31 cellular contexts compared by ENCODE assay signal in genomic region chr5:12952409-12952808, GRCh38.
DNase-seq lines count a peak whose midpoint lies in the region; ATAC-seq and TF ChIP-seq lines count a peak whose summit lies in the region.
"Had no signal": no experiment of that assay in that cellular context is flagged by ENCODE, and none has a peak within 500 bp of the region (broad histone marks: within the 10 kb centered on the region; RNA-seq: fewer than 3 reads in every experiment).

No MANE protein-coding gene starts in this region.

- H3K9ac ChIP-seq in PC-3 (ENCODE audit: low read length): no peak overlapping the region
- H3K9ac ChIP-seq: BLaER1; BLaER1 treated with 17β-estradiol and CSF1 and Interleukin-3, amounts not matched to agents 10 nM and 100 nM had no signal

- CTCF ChIA-PET in PC-3 (lab: Charles Lee): no interaction called here
- CTCF ChIA-PET in PC-9 (lab: Charles Lee): no interaction called here

- H3F3A ChIP-seq in PC-3 (ENCODE audit: low read length, unreplicated experiment) (no peaks in the 10 kb centered on the region), PC-9 (ENCODE audit: insufficient read depth, low read depth) (peaks cover 5% of the 10 kb centered on the region; the same call in 1 of the 2 replicates)

- no peaks in the 10 kb centered on the region for H3K27me3 ChIP-seq in PC-3 (ENCODE audit: low read length)
- no peaks in the 10 kb centered on the region for H3K27me3 ChIP-seq in PC-9 (ENCODE audit: insufficient read depth, low read depth)
- H3K27me3 ChIP-seq: BE2C; BLaER1; BLaER1 treated with 17β-estradiol and CSF1 and Interleukin-3, amounts not matched to agents 10 nM and 100 nM had no signal

- intact Hi-C loops in PC-3 (cut with micrococcal nuclease) (loop anchor here (5.0 to 10.0 kb wide), 5 partner anchors 80 to 712 kb away; no protein-coding TSS in a partner anchor), PC-9 (cut with micrococcal nuclease; ENCODE audit: unreplicated experiment) (no loop called here)

- H3K9me2 ChIP-seq in PC-3 (replicated peaks; ENCODE audit: low read length): no peaks in the 10 kb centered on the region
- no peaks in the 10 kb centered on the region for H3K9me2 ChIP-seq in PC-9 (ENCODE audit: insufficient read depth)

- ATAC-seq in PC-3: peak; percentile 88
- ATAC-seq: A549; CD8-positive, alpha-beta T cell had no signal

- H3K4me3 ChIP-seq in PC-3 (ENCODE audit: low read length) (0 out of 2 replicates have a peak overlapping the region, but pooled peaks have one; percentile 4), PC-9 (no peak overlapping the region)
- H3K4me3 ChIP-seq: A549; BLaER1; BLaER1 treated with 17β-estradiol and CSF1 and Interleukin-3, amounts not matched to agents 10 nM and 100 nM had no signal

- H4K20me1 ChIP-seq in PC-3 (ENCODE audit: low read length) (no peaks in the 10 kb centered on the region), PC-9 (ENCODE audit: insufficient read depth) (no peaks in the 10 kb centered on the region)
- H4K20me1 ChIP-seq: BLaER1; BLaER1 treated with 17β-estradiol and CSF1 and Interleukin-3, amounts not matched to agents 10 nM and 100 nM had no signal

- no TSS peak for BruUV-seq in PC-3 (replicated peaks; lab: Mats Ljungman, UMichigan)
- BruUV-seq in PC-9 (replicated peaks; lab: Mats Ljungman, UMichigan): no TSS peak

- no peaks in the 10 kb centered on the region for H3K36me3 ChIP-seq in PC-3 (ENCODE audit: low read depth, low read length)
- no peaks in the 10 kb centered on the region for H3K36me3 ChIP-seq in PC-9 (ENCODE audit: low read depth)
- H3K36me3 ChIP-seq: BE2C; BLaER1; BLaER1 treated with 17β-estradiol and CSF1 and Interleukin-3, amounts not matched to agents 10 nM and 100 nM had no signal

- H3K79me2 ChIP-seq in PC-3 (ENCODE audit: low read length): no peaks in the 10 kb centered on the region
- no peaks in the 10 kb centered on the region for H3K79me2 ChIP-seq in PC-9 (ENCODE audit: low read depth)

- H2AFZ ChIP-seq in PC-3 (ENCODE audit: low read length) (no peak overlapping the region; the same call in 1 of the 2 replicates), PC-9 (no peak overlapping the region)

- peak overlapping the region; percentile 36 for H3K27ac ChIP-seq in PC-3 (ENCODE audit: low read length)
- H3K27ac ChIP-seq in PC-9: no peak overlapping the region
- H3K27ac ChIP-seq: 22Rv1; A549; BLaER1; BLaER1 treated with 17β-estradiol and CSF1 and Interleukin-3, amounts not matched to agents 10 nM and 100 nM; C4-2B had no signal

- POLR2A ChIA-PET in PC-3 (lab: Charles Lee; ENCODE audit: unreplicated experiment): no interaction called here
- POLR2A ChIA-PET in PC-9 (lab: Charles Lee; ENCODE audit: unreplicated experiment): no interaction called here

- no peak for TF ChIP-seq CTCF in PC-3 (conservative IDR thresholded peaks at IDR 0.05; ENCODE audit: low read depth, low read length)
- no peak for TF ChIP-seq CTCF in PC-9 (conservative IDR thresholded peaks at IDR 0.05)

- DNase-seq in ELR (ENCODE audit: low read depth) (peak; percentile 22), M059J (ENCODE audit: low read depth) (peak; percentile 17), PC-3 (peak; percentile 77), PC-9 (no peak), DMS 273 treated with DMSO at 0.1 percent for 48 hours (lab: John Stamatoyannopoulos, UW) (no peak), ecto neural progenitor cell (ENCODE audit: low spot score) (no peak), GDM1 (lab: John Stamatoyannopoulos, UW) (no peak), C1 segment of cervical spinal cord (lab: John Stamatoyannopoulos, UW) (no peak)
- DNase-seq: 8988T; ACHN; AML-193; BE2C; Caco-2; Calu3; CD4-positive, alpha-beta memory T cell; CD4-positive, alpha-beta T cell; CD4-positive, CD25-positive, alpha-beta regulatory T cell; CD8-positive, alpha-beta memory T cell; CD8-positive, alpha-beta T cell; COR-L47; DMS153; DMS53; DMS79; DMS79 treated with DMSO at 0.1 percent for 48 hours; DND-41; EL had no signal

- H3K9me3 ChIP-seq in PC-3 (ENCODE audit: low read length) (no peaks in the 10 kb centered on the region), PC-9 (ENCODE audit: insufficient read depth, low read depth) (no peaks in the 10 kb centered on the region)
- H3K9me3 ChIP-seq: A549; BE2C; BLaER1; BLaER1 treated with 17β-estradiol and CSF1 and Interleukin-3, amounts not matched to agents 10 nM and 100 nM; Caco-2 had no signal

- H3K4me1 ChIP-seq in PC-3 (ENCODE audit: insufficient read depth, low read length) (peaks cover 21% of the 10 kb centered on the region), PC-9 (replicated peaks; ENCODE audit: insufficient read depth) (peaks cover 17% of the 10 kb centered on the region)
- H3K4me1 ChIP-seq: A549; BE2C; BLaER1; BLaER1 treated with 17β-estradiol and CSF1 and Interleukin-3, amounts not matched to agents 10 nM and 100 nM; Caco-2 had no signal

- H3K4me2 ChIP-seq in PC-3 (ENCODE audit: low read length) (peak overlapping the region; percentile 60), PC-9 (peak overlapping the region; percentile 5)
- H3K4me2 ChIP-seq: A549; BLaER1; BLaER1 treated with 17β-estradiol and CSF1 and Interleukin-3, amounts not matched to agents 10 nM and 100 nM had no signal

Comparison
In these comparisons a context has a peak if more than half of its experiments do, and no peak if none do; other contexts are left out.
1. DNase-seq: peak in ELR (single experiment), M059J (single experiment) and PC-3 (single experiment); none in PC-9 (0 of 2), DMS 273 treated with DMSO at 0.1 percent for 48 hours (single experiment), ecto neural progenitor cell (single experiment), GDM1 (single experiment) and C1 segment of cervical spinal cord (0 of 14).